15 cellular contexts compared by ENCODE assay signal in genomic region chr4:139628184-139629012, GRCh38. TPM values are rescaled to one million over a fixed set of nuclear protein-coding genes. Genes with fewer than 3 reads are reported as not detected.
DNase-seq lines count a peak whose midpoint lies in the region; ATAC-seq, FAIRE-seq and TF ChIP-seq lines count a peak whose summit lies in the region.
"Had no signal": no experiment of that assay in that cellular context is flagged by ENCODE, and none has a peak within 500 bp of the region (broad histone marks: within the 10 kb centered on the region; RNA-seq: fewer than 3 reads in every experiment).

No MANE protein-coding gene starts in this region.

- WGBS in heart right ventricle, 2 donors: 55 to 77% methylated on average over 16 of the region's 16 CpGs

- no peak for DNase-seq in left ventricle myocardium superior
- DNase-seq in heart right ventricle: no peak
- DNase-seq in NCI-H526 (lab: John Stamatoyannopoulos, UW): peak; percentile 93 to 96
- no peak for DNase-seq in keratinocyte (ENCODE audit: low read depth, low spot score)
- DNase-seq in HEK293T (ENCODE audit: extremely low spot score): no peak
- DNase-seq in naive thymus-derived CD4-positive, alpha-beta T cell: no peak
- no peak for DNase-seq in HAP-1 (ENCODE audit: low spot score in 2 of 2)
- DNase-seq in Ammon's horn (ENCODE audit: low spot score): no peak
- DNase-seq: activated T-cell treated with anti-CD3 and anti-CD28 coated beads, Interleukin-2, amount 50 U/mL, for 4 hours; foreskin keratinocyte; KBM-7; left cardiac atrium; upper lobe of left lung had no signal

- peak overlapping the region; percentile 46 for H3K4me2 ChIP-seq in keratinocyte (ENCODE audit: control insufficient read depth, extremely low read depth, insufficient read depth, low read depth, low read length)

- H3K27ac ChIP-seq in heart right ventricle (no peak overlapping the region), keratinocyte (ENCODE audit: control insufficient read depth, insufficient read depth, low read length) (no peak overlapping the region)
- no peak overlapping the region for H3K27ac ChIP-seq in naive thymus-derived CD4-positive, alpha-beta T cell (ENCODE audit: low read depth, low read length)
- H3K27ac ChIP-seq: foreskin keratinocyte, SK-N-MC, upper lobe of left lung, VCaP had no signal

- peaks cover 0 to 3% (median 0%) of the 10 kb centered on the region in 7 donors for H3K27me3 ChIP-seq in heart right ventricle
- peaks cover 3% of the 10 kb centered on the region for H3K27me3 ChIP-seq in keratinocyte (ENCODE audit: control insufficient read depth, extremely low read depth, insufficient read depth, low read length)
- H3K27me3 ChIP-seq in naive thymus-derived CD4-positive, alpha-beta T cell (ENCODE audit: control insufficient read depth in 2 of 2, insufficient read depth in 2 of 2, low read length in 2 of 2): no peaks in the 10 kb centered on the region
- H3K27me3 ChIP-seq in HAP-1 (ENCODE audit: low read depth): 0 out of 2 replicates have a peak, but pooled peaks cover 5% of the 10 kb centered on the region
- H3K27me3 ChIP-seq: upper lobe of left lung had no signal

- CTCF ChIA-PET in HEK293T (lab: Yijun Ruan, JAX): interaction anchor here (0.6 to 1.8 kb wide), 8 partner anchors 9 to 124 kb away, joined by 3 to 7 read pairs (median 4); no protein-coding TSS in a partner anchor
- CTCF ChIA-PET in naive thymus-derived CD4-positive, alpha-beta T cell (lab: Charles Lee): no interaction called here

- POLR2A ChIA-PET in HEK293T (lab: Yijun Ruan, JAX): interaction anchor here (1.6 kb wide), 1 partner anchor 22 kb away, joined by 4 read pairs; no protein-coding TSS in a partner anchor
- POLR2A ChIA-PET in naive thymus-derived CD4-positive, alpha-beta T cell (lab: Charles Lee): no interaction called here

- no peaks in the 10 kb centered on the region for H3K9me1 ChIP-seq in keratinocyte (ENCODE audit: control insufficient read depth, extremely low read depth, insufficient read depth, low read length)

- intact Hi-C loops in left ventricle myocardium superior (cut with micrococcal nuclease) (no loop called here), heart right ventricle (cut with DNase I) (no loop called here)
- intact Hi-C loops in naive thymus-derived CD4-positive, alpha-beta T cell (cut with micrococcal nuclease): no loop called here

- H3K36me3 ChIP-seq in heart right ventricle (no peaks in the 10 kb centered on the region), keratinocyte (ENCODE audit: control insufficient read depth in 2 of 2, extremely low read depth in 1 of 2, insufficient read depth in 2 of 2, low read length in 2 of 2) (no peaks in the 10 kb centered on the region), HAP-1 (replicated peaks) (no peaks in the 10 kb centered on the region)
- H3K36me3 ChIP-seq in naive thymus-derived CD4-positive, alpha-beta T cell (ENCODE audit: control insufficient read depth in 2 of 3, insufficient read depth in 3 of 3, low read length in 3 of 3): no peaks in the 10 kb centered on the region
- H3K36me3 ChIP-seq: upper lobe of left lung had no signal

- H3K4me1 Mint-ChIP-seq in naive thymus-derived CD4-positive, alpha-beta T cell: no peaks in the 10 kb centered on the region

- H3K4me1 ChIP-seq in heart right ventricle: peaks cover 0 to 7% (median 0%) of the 10 kb centered on the region in 9 donors
- H3K4me1 ChIP-seq in keratinocyte (ENCODE audit: control insufficient read depth, extremely low read depth, insufficient read depth, low read length): no peaks in the 10 kb centered on the region
- H3K4me1 ChIP-seq in naive thymus-derived CD4-positive, alpha-beta T cell (ENCODE audit: control insufficient read depth in 2 of 2, insufficient read depth in 2 of 2, low read length in 2 of 2): no peaks in the 10 kb centered on the region
- peaks cover 3% of the 10 kb centered on the region for H3K4me1 ChIP-seq in HAP-1
- H3K4me1 ChIP-seq: foreskin keratinocyte had no signal

- dilution Hi-C loops in keratinocyte (cut with MboI; ENCODE audit: extremely low pct_ligation_motif_present, low sequenced_read_pairs): no loop called here

- H4K20me1 ChIP-seq in keratinocyte (ENCODE audit: control insufficient read depth, extremely low read depth, insufficient read depth, low read length): no peaks in the 10 kb centered on the region

- H2AFZ ChIP-seq in keratinocyte (ENCODE audit: control insufficient read depth, low read length): peak overlapping the region; percentile 32

- H3K27me3 Mint-ChIP-seq in naive thymus-derived CD4-positive, alpha-beta T cell: peaks cover 2 to 32% (median 16%) of the 10 kb centered on the region in 5 donors

- H3K9ac ChIP-seq in keratinocyte (ENCODE audit: control insufficient read depth, extremely low read depth, insufficient read depth, low read length): no peak overlapping the region

- TF ChIP-seq CTCF in heart right ventricle (IDR thresholded peaks at IDR 0.05) (no peak), keratinocyte (optimal IDR thresholded peaks at IDR 0.05 in 1 of 3, IDR thresholded peaks at IDR 0.05 in 1 of 3, conservative IDR thresholded peaks at IDR 0.05 in 1 of 3; ENCODE audit: extremely low read depth in 1 of 3, insufficient read depth in 2 of 3, low read length in 3 of 3) (no peak)

- H3K79me2 ChIP-seq in keratinocyte (ENCODE audit: control insufficient read depth, insufficient read depth, low read length): no peaks in the 10 kb centered on the region

- H3K4me3 ChIP-seq in heart right ventricle: no peak overlapping the region
- no peak overlapping the region for H3K4me3 ChIP-seq in keratinocyte (ENCODE audit: control insufficient read depth in 2 of 3, extremely low read depth in 1 of 3, insufficient read depth in 2 of 3, low read depth in 1 of 3, low read length in 3 of 3)
- no peak overlapping the region for H3K4me3 ChIP-seq in naive thymus-derived CD4-positive, alpha-beta T cell (ENCODE audit: low read length)
- H3K4me3 ChIP-seq in HAP-1: no peak overlapping the region
- H3K4me3 ChIP-seq: SK-N-MC, upper lobe of left lung had no signal

- ATAC-seq in left ventricle myocardium superior: peak; percentile 25
- ATAC-seq in heart right ventricle: no peak
- no peak for ATAC-seq in naive thymus-derived CD4-positive, alpha-beta T cell
- ATAC-seq: activated T-cell treated with anti-CD3 and anti-CD28 coated beads, Interleukin-2, amount 50 U/mL, for 4 hours; foreskin keratinocyte; left cardiac atrium had no signal

- no peak overlapping the region for H3K27ac Mint-ChIP-seq in naive thymus-derived CD4-positive, alpha-beta T cell

- H3K9me3 ChIP-seq in heart right ventricle (no peaks in the 10 kb centered on the region), keratinocyte (ENCODE audit: control insufficient read depth, low read depth, low read length) (no peaks in the 10 kb centered on the region), HAP-1 (no peaks in the 10 kb centered on the region)
- no peaks in the 10 kb centered on the region for H3K9me3 ChIP-seq in naive thymus-derived CD4-positive, alpha-beta T cell (ENCODE audit: control insufficient read depth in 2 of 3, low read length in 3 of 3)
- H3K9me3 ChIP-seq: upper lobe of left lung had no signal

- no peak overlapping the region for H3K4me3 Mint-ChIP-seq in naive thymus-derived CD4-positive, alpha-beta T cell
- H3K4me3 Mint-ChIP-seq: activated T-cell treated with anti-CD3 and anti-CD28 coated beads, Interleukin-2, amount 50 U/mL, for 4 hours had no signal

- H3K9me3 Mint-ChIP-seq in naive thymus-derived CD4-positive, alpha-beta T cell: peaks cover 0 to 4% (median 0%) of the 10 kb centered on the region in 11 donors
- H3K9me3 Mint-ChIP-seq: activated T-cell treated with anti-CD3 and anti-CD28 coated beads, Interleukin-2, amount 50 U/mL, for 4 hours had no signal

- FAIRE-seq in keratinocyte (lab: Jason Lieb, UNC): no peak

- peaks cover 0 to 6% (median 0%) of the 10 kb centered on the region in 5 donors for H3K36me3 Mint-ChIP-seq in naive thymus-derived CD4-positive, alpha-beta T cell

- in situ Hi-C loops in HAP-1 (cut with MboI; ENCODE audit: low sequenced_read_pairs): no loop called here

TF ChIP-seq in HEK293T, 16 proteins besides CTCF, POLR2A, EP300 and RAD21 (continues in another document):
- TF ChIP-seq FOXM1 (IDR thresholded peaks at IDR 0.05; ENCODE audit: borderline replicate concordance) (no peak), NFRKB (IDR thresholded peaks at IDR 0.05) (no peak), ZNF384 (IDR thresholded peaks at IDR 0.05) (no peak), LEF1 (IDR thresholded peaks at IDR 0.05; ENCODE audit: borderline replicate concordance) (no peak), HDGF (IDR thresholded peaks at IDR 0.05; ENCODE audit: borderline replicate concordance) (no peak), ARNT (IDR thresholded peaks at IDR 0.05) (no peak), SUZ12 (IDR thresholded peaks at IDR 0.05) (no peak), FOXK2 (IDR thresholded peaks at IDR 0.05) (no peak), FOXA1 (IDR thresholded peaks at IDR 0.05) (no peak), L3MBTL2 (conservative IDR thresholded peaks at IDR 0.05) (no peak), TARDBP (IDR thresholded peaks at IDR 0.05) (no peak), CTBP1 (IDR thresholded peaks at IDR 0.05; ENCODE audit: borderline replicate concordance) (no peak), ELF4 (IDR thresholded peaks at IDR 0.05) (no peak), BHLHE40 (IDR thresholded peaks at IDR 0.05; ENCODE audit: borderline replicate concordance) (no peak), SP1 (IDR thresholded peaks at IDR 0.05) (no peak)

RNA-seq across cellular contexts. Expression of gene MGST2, which starts 37.2 kb away (rescaled TPM):
- 112 TPM for total RNA-seq in left ventricle myocardium superior
- 100 to 1,000 TPM in 9 of 10 donors, 10 to 100 TPM in 1; 99.1 to 125 (median 107) TPM for total RNA-seq in heart right ventricle
- 100 to 1,000 TPM in 1 of 2 donors, 10 to 100 TPM in 1; 97.6 to 203 TPM for polyA plus RNA-seq in heart right ventricle
- polyA plus RNA-seq in keratinocyte: 42.9 to 57.6 TPM (median 43.7 TPM) in 3 replicates
- polyA plus RNA-seq in keratinocyte (2011; ENCODE audit: low read depth): 24.6 TPM
- 34.6 and 53.1 TPM in 2 replicates for polyA plus RNA-seq in keratinocyte (2011; cell fraction: cytosol; rRNA removed)
- 43.3 and 67.4 TPM in 2 replicates for polyA plus RNA-seq in keratinocyte (2011; cell fraction: nucleus; rRNA removed)
- 36.2 and 44.2 TPM in 2 replicates for polyA plus RNA-seq in keratinocyte (2012; ENCODE audit: low replicate concordance)
- polyA minus RNA-seq in keratinocyte: 3.9 to 21.6 TPM (median 12.9 TPM) in 3 replicates
- polyA minus RNA-seq in keratinocyte (2011; cell fraction: cytosol; rRNA and poly(A)+ RNA removed): 8.4 TPM
- 10.0 and 10.2 TPM in 2 replicates for polyA minus RNA-seq in keratinocyte (2011; cell fraction: nucleus; rRNA and poly(A)+ RNA removed)
- total RNA-seq in naive thymus-derived CD4-positive, alpha-beta T cell: 10 to 100 TPM in 2 of 5 experiments, 1 to 10 TPM in 3; 1.4 to 37.3 (median 1.9) TPM
- 1 to 10 TPM; 2.5 to 4.4 TPM for polyA plus RNA-seq in naive thymus-derived CD4-positive, alpha-beta T cell

Comparison
In these comparisons a context has a peak if more than half of its experiments do, and no peak if none do; other contexts are left out.
1. DNase-seq: peak in NCI-H526 (2 of 2); none in left ventricle myocardium superior (single experiment), heart right ventricle (0 of 2), keratinocyte (single experiment), HEK293T (single experiment), naive thymus-derived CD4-positive, alpha-beta T cell (0 of 9), HAP-1 (0 of 2) and Ammon's horn (single experiment).